8 cellular contexts compared by ENCODE assay signal in the genomic region with DNA sequence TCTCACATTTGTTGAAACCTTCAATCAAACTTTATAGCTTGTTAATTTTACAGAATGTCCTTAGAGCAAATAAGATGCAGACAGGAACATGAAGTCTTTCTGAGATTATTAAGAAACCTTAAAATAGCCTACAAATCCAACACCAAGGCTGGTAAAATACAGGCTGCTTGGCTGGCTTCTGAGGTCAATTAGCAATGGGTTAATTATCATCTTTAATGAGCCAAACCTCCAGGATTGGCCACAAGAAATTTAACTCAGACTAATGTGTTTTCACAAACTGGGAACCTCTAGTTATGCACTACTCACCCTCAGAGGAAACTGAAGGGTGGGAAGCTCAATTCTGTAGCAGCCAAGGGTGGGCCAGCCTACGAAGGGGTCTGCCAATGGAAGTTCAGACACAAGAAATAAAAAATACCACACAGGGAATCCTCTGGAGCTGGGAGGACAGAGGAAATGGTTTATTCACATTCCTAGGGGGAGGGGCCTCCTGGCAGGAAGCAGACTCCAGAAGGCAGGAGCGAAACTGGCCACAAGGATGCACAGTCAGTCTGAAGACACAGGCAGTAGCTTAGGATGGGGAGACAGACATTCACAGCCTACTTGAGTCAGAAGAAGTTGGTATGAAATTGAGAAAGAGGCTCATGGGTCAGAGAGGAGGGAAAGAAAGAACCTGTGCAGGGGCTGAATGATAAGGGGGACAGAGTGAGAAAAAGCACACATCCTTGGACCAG. TPM values are rescaled to one million over a fixed set of nuclear protein-coding genes. Genes with fewer than 3 reads are reported as not detected.
DNase-seq lines count a peak whose midpoint lies in the region; ATAC-seq and TF ChIP-seq lines count a peak whose summit lies in the region.

No MANE protein-coding gene starts in this region.

- H3K27ac Mint-ChIP-seq in endodermal cell = peak overlapping the region; percentile 76

- H3K4me1 ChIP-seq in PC-3 (ENCODE audit: insufficient read depth, low read length) = 0 out of 2 replicates have a peak, but pooled peaks cover 7% of the 10 kb centered on the region
- peaks cover 8% of the 10 kb centered on the region for H3K4me1 ChIP-seq in endodermal cell (ENCODE audit: control insufficient read depth, insufficient read depth, low read length)

- H3K27me3 ChIP-seq in PC-3 (ENCODE audit: low read length) = no peaks in the 10 kb centered on the region
- H3K27me3 ChIP-seq in endodermal cell (ENCODE audit: control insufficient read depth, insufficient read depth, low read length, poor library complexity, severe bottlenecking) = no peaks in the 10 kb centered on the region

- no peaks in the 10 kb centered on the region for H4K20me1 ChIP-seq in PC-3 (ENCODE audit: low read length)

- no peak overlapping the region for H3K4me3 Mint-ChIP-seq in endodermal cell

- peaks cover 24% of the 10 kb centered on the region for H3K36me3 Mint-ChIP-seq in endodermal cell (ENCODE audit: low read depth)

- H3K27ac ChIP-seq in PC-3 (ENCODE audit: low read length) = no peak overlapping the region
- H3K27ac ChIP-seq in endodermal cell (ENCODE audit: low read depth, low read length) = no peak overlapping the region

- POLR2A ChIA-PET in PC-3 (lab: Charles Lee; ENCODE audit: unreplicated experiment) = no interaction called here

- H3K9ac ChIP-seq in PC-3 (ENCODE audit: low read length) = no peak overlapping the region
- H3K9ac ChIP-seq in endodermal cell (ENCODE audit: extremely low read depth, low read length, poor library complexity, severe bottlenecking) = no peak overlapping the region

- DNase-seq in ELR (ENCODE audit: low read depth) (peak; percentile 97), PC-3 (peak; percentile 54), endodermal cell (peak; percentile 87), myocyte (ENCODE audit: low read depth) (peak; percentile 58), NCI-H446 treated with DMSO at 0.1 percent for 48 hours (lab: John Stamatoyannopoulos, UW) (no peak), NCI-H146 (lab: John Stamatoyannopoulos, UW) (no peak)

- ATAC-seq in PC-3 = peak; percentile 76
- ATAC-seq in GM19395 (IDR thresholded peaks at IDR 0.05; ENCODE audit: unreplicated experiment) = no peak
- no peak for ATAC-seq in HG02610 (IDR thresholded peaks at IDR 0.05; ENCODE audit: unreplicated experiment)

- CTCF ChIA-PET in PC-3 (lab: Charles Lee) = no interaction called here

- H3K27me3 Mint-ChIP-seq in endodermal cell (ENCODE audit: insufficient read depth) = no peaks in the 10 kb centered on the region

- H3K4me3 ChIP-seq in PC-3 (ENCODE audit: low read length) (no peak overlapping the region), endodermal cell (ENCODE audit: low read length) (no peak overlapping the region)

- H3K9me3 ChIP-seq in PC-3 (ENCODE audit: low read length) = no peaks in the 10 kb centered on the region
- no peaks in the 10 kb centered on the region for H3K9me3 ChIP-seq in endodermal cell (ENCODE audit: control insufficient read depth, low read length)

- 58 to 63% methylated on average over 1 to 2 of the region's 2 CpGs for WGBS in endodermal cell (ENCODE audit: insufficient coverage in 1 of 2, insufficient read length in 1 of 2), 2 experiments

- TF ChIP-seq CTCF in PC-3 (conservative IDR thresholded peaks at IDR 0.05; ENCODE audit: low read depth, low read length) = 0 out of 2 replicates have a peak, but pooled peaks have one; percentile 20
- peak; percentile 59 for TF ChIP-seq CTCF in endodermal cell (conservative IDR thresholded peaks at IDR 0.05)

- intact Hi-C loops in PC-3 (cut with micrococcal nuclease) = no loop called here

- no TSS peak for BruUV-seq in PC-3 (replicated peaks; lab: Mats Ljungman, UMichigan)

- H3K4me2 ChIP-seq in PC-3 (ENCODE audit: low read length) = no peak overlapping the region

- H3F3A ChIP-seq in PC-3 (ENCODE audit: low read length, unreplicated experiment) = no peaks in the 10 kb centered on the region

- no peaks in the 10 kb centered on the region for H3K9me2 ChIP-seq in PC-3 (replicated peaks; ENCODE audit: low read length)

- H2AFZ ChIP-seq in PC-3 (ENCODE audit: low read length) = no peak overlapping the region

- H3K36me3 ChIP-seq in PC-3 (ENCODE audit: low read depth, low read length) = no peaks in the 10 kb centered on the region
- H3K36me3 ChIP-seq in endodermal cell (ENCODE audit: control insufficient read depth, insufficient read depth, low read length) = peaks cover 42% of the 10 kb centered on the region

- H3K79me2 ChIP-seq in PC-3 (ENCODE audit: low read length) = no peaks in the 10 kb centered on the region

- peaks cover 35% of the 10 kb centered on the region for H3K4me1 Mint-ChIP-seq in endodermal cell

- H3K9me3 Mint-ChIP-seq in endodermal cell = no peaks in the 10 kb centered on the region

RNA-seq across cellular contexts. Expression of a gene that starts 36.1 kb away (rescaled TPM):
- total RNA-seq in PC-3 (2014; rRNA removed) (2.0 and 4.4 TPM in 2 replicates), endodermal cell (under 1 TPM; 0.13 to 0.57 TPM), myocyte (2.9 and 6.8 TPM in 2 replicates)
- polyA plus RNA-seq in endodermal cell (2013, experiment 1 of 2) = 0.64 TPM
- 0.21 TPM for polyA plus RNA-seq in endodermal cell (2013, experiment 2 of 2)
- polyA plus RNA-seq in myocyte (2012) = 1.9 TPM

RNA-seq across cellular contexts. Expression of a gene that starts 49.1 kb away (rescaled TPM):
- total RNA-seq in PC-3 (2014; rRNA removed) (45.7 and 58.6 TPM in 2 replicates), endodermal cell (10 to 100 TPM; 19.8 to 27.5 TPM), myocyte (43.9 and 53.7 TPM in 2 replicates)
- 24.3 TPM for polyA plus RNA-seq in endodermal cell (2013, experiment 1 of 2)
- polyA plus RNA-seq in endodermal cell (2013, experiment 2 of 2) = 24.8 TPM
- polyA plus RNA-seq in myocyte (2012) = 40.9 TPM

Comparison
In these comparisons a context has a peak if more than half of its experiments do, and no peak if none do; other contexts are left out.
1. DNase-seq: peak in ELR (single experiment), PC-3 (single experiment), endodermal cell (single experiment) and myocyte (single experiment); none in NCI-H446 treated with DMSO at 0.1 percent for 48 hours (single experiment) and NCI-H146 (single experiment).